1 cellular context compared by ENCODE assay signal in the genomic region with DNA sequence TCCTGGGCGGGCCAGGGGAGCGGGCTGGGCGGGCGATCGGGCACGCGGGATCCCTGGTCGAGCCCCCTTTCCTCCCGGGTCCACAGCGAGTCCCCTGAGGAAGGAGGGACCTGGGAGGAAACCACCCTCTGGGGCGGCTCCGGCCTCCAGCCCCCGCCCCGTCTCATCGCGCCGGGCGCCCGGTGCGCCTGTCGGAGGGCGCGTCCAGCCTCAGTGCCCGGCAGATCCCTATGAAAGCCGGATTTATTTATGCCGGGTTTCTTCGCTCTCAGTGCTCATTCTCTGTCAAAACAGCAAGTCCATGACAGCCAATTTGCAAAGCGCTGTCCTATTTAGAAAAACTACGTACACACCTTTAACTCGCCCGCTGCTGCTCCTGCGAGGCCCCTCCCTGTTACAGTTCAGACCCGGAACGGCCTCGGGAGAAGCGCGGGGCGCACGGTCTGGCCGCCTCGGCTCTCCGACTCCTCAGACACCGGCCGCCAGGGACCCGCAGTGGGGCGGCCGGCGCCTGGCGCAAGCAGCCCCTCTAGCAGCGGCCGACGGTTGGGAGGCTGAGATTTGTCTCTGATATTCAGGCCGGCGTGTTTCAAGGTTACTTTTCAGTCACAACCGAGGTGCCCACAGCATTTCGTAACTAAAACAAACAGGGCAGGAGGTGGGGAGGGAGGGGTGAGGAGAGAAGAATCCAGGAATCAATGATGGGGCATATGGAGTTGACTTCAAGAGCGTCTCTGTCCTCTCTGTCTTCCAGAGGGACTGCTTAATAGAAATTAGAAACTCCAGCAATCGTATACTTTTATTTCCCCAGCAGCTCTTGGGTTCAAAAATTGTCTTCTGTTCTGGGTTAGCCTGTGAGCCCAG.
TF ChIP-seq lines count a peak whose summit lies in the region.

No MANE protein-coding gene starts in this region.

TF ChIP-seq in HEK293, 187 proteins besides CTCF, POLR2A, EP300 and RAD21 (continued from another document):
- TF ChIP-seq ZNF747 (tag by site-specific recombination; IDR thresholded peaks at IDR 0.05), result no peak
- peak; percentile 20; the same call in 1 of the 2 replicates for TF ChIP-seq ZBTB20 (tag by site-specific recombination; IDR thresholded peaks at IDR 0.05)
- no peak for TF ChIP-seq PRDM2 (tag by site-specific recombination; IDR thresholded peaks at IDR 0.05; ENCODE audit: borderline replicate concordance)
- no peak for TF ChIP-seq ZNF843 (tag by site-specific recombination; IDR thresholded peaks at IDR 0.05)
- no peak for TF ChIP-seq ZSCAN23 (tag by site-specific recombination; IDR thresholded peaks at IDR 0.05)
- no peak for TF ChIP-seq ZNF645 (tag by site-specific recombination; IDR thresholded peaks at IDR 0.05)
- no peak for TF ChIP-seq OSR2 (tag by site-specific recombination; IDR thresholded peaks at IDR 0.05)
- no peak for TF ChIP-seq ZNF266 (tag by site-specific recombination; IDR thresholded peaks at IDR 0.05; ENCODE audit: low read depth)
- TF ChIP-seq ZNF426 (tag by site-specific recombination; IDR thresholded peaks at IDR 0.05), result no peak
- TF ChIP-seq IKZF3 (tag by site-specific recombination; IDR thresholded peaks at IDR 0.05), result no peak
- TF ChIP-seq, protein P1, sequence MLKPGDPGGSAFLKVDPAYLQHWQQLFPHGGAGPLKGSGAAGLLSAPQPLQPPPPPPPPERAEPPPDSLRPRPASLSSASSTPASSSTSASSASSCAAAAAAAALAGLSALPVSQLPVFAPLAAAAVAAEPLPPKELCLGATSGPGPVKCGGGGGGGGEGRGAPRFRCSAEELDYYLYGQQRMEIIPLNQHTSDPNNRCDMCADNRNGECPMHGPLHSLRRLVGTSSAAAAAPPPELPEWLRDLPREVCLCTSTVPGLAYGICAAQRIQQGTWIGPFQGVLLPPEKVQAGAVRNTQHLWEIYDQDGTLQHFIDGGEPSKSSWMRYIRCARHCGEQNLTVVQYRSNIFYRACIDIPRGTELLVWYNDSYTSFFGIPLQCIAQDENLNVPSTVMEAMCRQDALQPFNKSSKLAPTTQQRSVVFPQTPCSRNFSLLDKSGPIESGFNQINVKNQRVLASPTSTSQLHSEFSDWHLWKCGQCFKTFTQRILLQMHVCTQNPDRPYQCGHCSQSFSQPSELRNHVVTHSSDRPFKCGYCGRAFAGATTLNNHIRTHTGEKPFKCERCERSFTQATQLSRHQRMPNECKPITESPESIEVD (tag by site-specific recombination; IDR thresholded peaks at IDR 0.05), result no peak
TF ChIP-seq in HEK293: peak in this region for 13.
